ENCODE assay signal across 8 cellular contexts in the genomic region with DNA sequence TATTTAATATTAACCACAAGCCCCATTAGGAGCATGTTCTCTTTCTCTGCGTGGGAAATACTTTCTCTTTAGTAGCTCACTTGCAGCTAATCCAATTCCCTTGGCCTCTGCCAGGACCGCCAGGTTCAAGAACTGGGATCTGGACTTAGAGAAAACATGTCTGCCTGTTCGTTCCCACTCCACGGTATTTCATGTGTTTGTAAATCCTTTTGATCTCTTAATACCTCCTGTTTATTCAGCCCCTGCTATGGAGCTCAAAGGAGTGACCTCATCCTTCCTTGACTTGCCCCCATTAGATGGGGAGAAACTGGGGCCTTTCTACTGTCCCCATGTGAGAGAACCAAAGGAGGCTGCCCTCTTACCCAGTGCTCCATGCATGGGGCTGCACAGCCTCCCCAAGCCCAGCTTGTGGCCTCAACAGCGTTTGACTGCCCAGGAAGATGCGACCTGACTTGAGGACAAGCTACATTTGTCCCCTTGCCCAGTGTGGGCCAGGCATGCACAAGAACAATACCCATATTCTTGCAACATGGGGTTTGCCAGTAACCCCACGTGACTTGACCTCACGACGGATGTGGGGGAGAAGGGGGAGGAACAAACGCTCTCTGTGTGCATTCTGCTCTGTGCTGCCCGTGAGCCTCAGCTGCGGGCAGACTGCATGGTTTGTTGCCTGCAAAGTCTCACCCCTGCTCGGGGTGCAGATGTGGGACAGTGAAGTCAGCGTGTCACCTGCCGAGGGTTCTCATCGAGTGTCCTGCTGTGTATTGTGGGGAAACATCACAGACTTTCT. TPM values are rescaled to one million over a fixed set of nuclear protein-coding genes. Genes with fewer than 3 reads are reported as not detected.
DNase-seq lines count a peak whose midpoint lies in the region; ATAC-seq lines count a peak whose summit lies in the region.

No MANE protein-coding gene starts in this region.

- no peaks in the 10 kb centered on the region for H3K36me3 Mint-ChIP-seq in activated naive CD4-positive, alpha-beta T cell treated with anti-CD3 and anti-CD28 coated beads, Interleukin-2, amount 10 ng/mL, durations not matched to agents 7 days and 5 days

- intact Hi-C loops in cardiac septum (cut with DNase I): loop anchor here (5.0 kb wide), 1 partner anchor 33 kb away; no protein-coding TSS in a partner anchor

- H3K4me1 Mint-ChIP-seq in activated naive CD4-positive, alpha-beta T cell treated with anti-CD3 and anti-CD28 coated beads, Interleukin-2, amount 10 ng/mL, durations not matched to agents 7 days and 5 days: peaks cover 21% of the 10 kb centered on the region

- H3K4me3 Mint-ChIP-seq in activated naive CD4-positive, alpha-beta T cell treated with anti-CD3 and anti-CD28 coated beads, Interleukin-2, amount 10 ng/mL, durations not matched to agents 7 days and 5 days: no peak overlapping the region

- H3K4me3 ChIP-seq in SJCRH30 (peak overlapping the region; percentile 18), skeletal muscle tissue (ENCODE audit: low read length in 3 of 3) (peak overlapping the region; percentile 15 to 54 (median 45))

- DNase-seq in C1 segment of cervical spinal cord (lab: John Stamatoyannopoulos, UW) (peak in 13 of 14 donors; percentile 48 to 95 (median 89)), SJCRH30 (peak; percentile 94 to 96), cardiac septum (ENCODE audit: low spot score) (peak; percentile 89), GM03348 (ENCODE audit: low spot score) (no peak), mesenteric fat pad (ENCODE audit: low spot score) (no peak)
- DNase-seq in activated naive CD4-positive, alpha-beta T cell treated with anti-CD3 and anti-CD28 coated beads, Interleukin-2, amount 10 ng/mL, durations not matched to agents 7 days and 5 days: peak; percentile 75

- H3K9me3 Mint-ChIP-seq in activated naive CD4-positive, alpha-beta T cell treated with anti-CD3 and anti-CD28 coated beads, Interleukin-2, amount 10 ng/mL, durations not matched to agents 7 days and 5 days: no peaks in the 10 kb centered on the region

- CTCF ChIA-PET in activated naive CD4-positive, alpha-beta T cell treated with anti-CD3 and anti-CD28 coated beads, Interleukin-2, amount 10 ng/mL, durations not matched to agents 7 days and 5 days (lab: Charles Lee): interaction anchor here (0.7 to 1.7 kb wide), 2 partner anchors 35 to 711 kb away, joined by 3 to 5 read pairs; no protein-coding TSS in a partner anchor

- H3K27me3 ChIP-seq in SJCRH30 (no peaks in the 10 kb centered on the region), skeletal muscle tissue (ENCODE audit: control insufficient read depth in 3 of 3, insufficient read depth in 3 of 3, low read length in 3 of 3) (no peaks in the 10 kb centered on the region)

- H3K9me3 ChIP-seq in SJCRH30 (replicated peaks) (no peaks in the 10 kb centered on the region), skeletal muscle tissue (ENCODE audit: control insufficient read depth in 3 of 3, low read length in 3 of 3) (no peaks in the 10 kb centered on the region)

- peaks cover 16% of the 10 kb centered on the region for H3K27me3 Mint-ChIP-seq in activated naive CD4-positive, alpha-beta T cell treated with anti-CD3 and anti-CD28 coated beads, Interleukin-2, amount 10 ng/mL, durations not matched to agents 7 days and 5 days

- peak; percentile 51 for ATAC-seq in HG02571 (IDR thresholded peaks at IDR 0.05; ENCODE audit: unreplicated experiment)

- peak overlapping the region; percentile 26 to 77 (median 67) for H3K9ac ChIP-seq in skeletal muscle tissue (ENCODE audit: low read depth in 1 of 3, low read length in 3 of 3)

- H3K4me1 ChIP-seq in SJCRH30: peaks cover 39% of the 10 kb centered on the region
- peaks cover 85 to 93% (median 86%) of the 10 kb centered on the region in 3 donors for H3K4me1 ChIP-seq in skeletal muscle tissue (ENCODE audit: control insufficient read depth in 3 of 3, insufficient read depth in 3 of 3, low read length in 3 of 3)

- H3K27ac ChIP-seq in SJCRH30 (peak overlapping the region; percentile 97), skeletal muscle tissue (ENCODE audit: low read depth, low read length) (peak overlapping the region; percentile 85)

- peak overlapping the region; percentile 85 for H3K27ac Mint-ChIP-seq in activated naive CD4-positive, alpha-beta T cell treated with anti-CD3 and anti-CD28 coated beads, Interleukin-2, amount 10 ng/mL, durations not matched to agents 7 days and 5 days

- H3K36me3 ChIP-seq in SJCRH30 (peaks cover 12% of the 10 kb centered on the region), skeletal muscle tissue (ENCODE audit: control insufficient read depth in 3 of 3, insufficient read depth in 3 of 3, low read length in 3 of 3) (peaks cover 7 to 12% (median 8%) of the 10 kb centered on the region in 3 donors)

RNA-seq across cellular contexts. Expression of a gene that starts 30.3 kb away (rescaled TPM):
- total RNA-seq in SJCRH30 (2014; rRNA removed; shearing (Covaris generic)): 220 and 239 TPM in 2 replicates
- 70.2 TPM for total RNA-seq in cardiac septum
- 62.6 TPM for total RNA-seq in skeletal muscle tissue
- 57.7 TPM for total RNA-seq in mesenteric fat pad

Comparison
In these comparisons a context has a peak if more than half of its experiments do, and no peak if none do; other contexts are left out.
1. DNase-seq: peak in C1 segment of cervical spinal cord (13 of 14), SJCRH30 (2 of 2), activated naive CD4-positive, alpha-beta T cell treated with anti-CD3 and anti-CD28 coated beads, Interleukin-2, amount 10 ng/mL, durations not matched to agents 7 days and 5 days (single experiment) and cardiac septum (single experiment); none in GM03348 (single experiment) and mesenteric fat pad (single experiment).